ENCODE assay signal across 8 cellular contexts in the genomic region with DNA sequence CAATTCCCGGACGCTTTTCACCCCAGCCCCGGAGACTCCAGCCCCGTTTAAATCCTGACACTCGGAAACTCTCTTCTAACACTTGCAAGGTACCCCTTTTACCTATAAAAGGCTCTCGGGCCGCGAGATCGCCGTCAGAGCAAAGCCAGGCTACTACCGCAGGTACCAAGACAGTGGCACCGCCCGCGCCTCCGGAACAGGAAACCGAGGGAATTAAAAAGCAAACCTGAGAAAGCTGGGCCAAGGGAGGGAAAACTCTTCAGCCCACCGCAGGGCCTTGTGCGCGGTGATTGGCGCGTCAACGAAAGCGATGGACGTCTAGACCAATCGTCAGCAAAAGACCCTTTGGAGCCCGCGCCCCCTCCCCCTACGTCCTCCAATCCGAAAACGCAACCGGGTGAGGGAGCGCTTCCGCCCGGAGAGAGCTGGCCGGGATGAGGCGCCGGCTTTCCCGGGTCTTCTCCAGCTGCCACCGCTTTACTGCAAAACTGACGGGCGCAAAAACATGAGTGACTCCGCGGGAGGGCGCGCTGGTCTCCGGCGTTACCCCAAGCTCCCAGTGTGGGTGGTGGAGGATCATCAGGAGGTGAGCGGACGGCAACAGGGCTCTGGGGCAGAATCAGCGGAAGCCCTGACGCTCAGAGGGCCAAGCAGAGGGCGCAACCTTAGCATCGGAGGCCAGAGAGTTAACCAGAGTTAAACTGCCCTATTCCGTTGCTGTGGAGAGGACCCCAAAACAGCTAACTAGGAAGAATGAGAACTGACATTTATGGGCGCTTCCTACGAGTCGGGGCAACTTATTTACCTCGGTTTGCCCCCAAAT. TPM values are rescaled to one million over a fixed set of nuclear protein-coding genes. Genes with fewer than 3 reads are reported as not detected.
DNase-seq lines count a peak whose midpoint lies in the region; ATAC-seq, FAIRE-seq and TF ChIP-seq lines count a peak whose summit lies in the region.

Gene C5orf22, plus strand, starts transcription at position 414 of the 823 bp plus-strand sequence. Its CDS starts 92 bp downstream, at position 506.
Gene DROSHA, minus strand, starts transcription at position 206 of the 823 bp plus-strand sequence. CDS start 3,034 bp downstream, outside the sequence.

- H2AFZ ChIP-seq in keratinocyte (ENCODE audit: control insufficient read depth, low read length), result peak within 1 kb of the TSS; percentile 94

- dilution Hi-C loops in keratinocyte (cut with MboI; ENCODE audit: extremely low pct_ligation_motif_present, low sequenced_read_pairs), result no loop called here

- H3K36me3 ChIP-seq in keratinocyte (ENCODE audit: control insufficient read depth in 2 of 2, extremely low read depth in 1 of 2, insufficient read depth in 2 of 2, low read length in 2 of 2), result peaks cover 5 to 8% of the 10 kb centered on the region in 2 experiments

- peak; percentile 41 for FAIRE-seq in keratinocyte (lab: Jason Lieb, UNC)

- H4K20me1 ChIP-seq in keratinocyte (ENCODE audit: control insufficient read depth, extremely low read depth, insufficient read depth, low read length), result no peaks in the 10 kb centered on the region

- peak; percentile 97 for DNase-seq in AG20443 (ENCODE audit: low spot score)
- peak; percentile 95 for DNase-seq in NCI-H446 treated with DMSO at 0.1 percent for 48 hours (lab: John Stamatoyannopoulos, UW)
- DNase-seq in cerebellar nuclear complex (lab: John Stamatoyannopoulos, UW), result peak; percentile 72 to 83
- peak; percentile 53 for DNase-seq in keratinocyte (ENCODE audit: low read depth, low spot score)
- DNase-seq in stimulated activated CD4-positive, alpha-beta T cell treated with anti-CD3 and anti-CD28 coated beads, Interleukin-15, amount 100 ng/mL, for 1 hour (ENCODE audit: low read depth in 1 of 2, low spot score in 1 of 2), result peak; percentile 73 to 84

- peak within 1 kb of the TSS; percentile 84 for H3K9ac ChIP-seq in keratinocyte (ENCODE audit: control insufficient read depth, extremely low read depth, insufficient read depth, low read length)

- H3K4me1 ChIP-seq in keratinocyte (ENCODE audit: control insufficient read depth, extremely low read depth, insufficient read depth, low read length), result peaks cover 11% of the 10 kb centered on the region

- peak within 1 kb of the TSS; percentile 77 for H3K4me2 ChIP-seq in keratinocyte (ENCODE audit: control insufficient read depth, extremely low read depth, insufficient read depth, low read depth, low read length)

- H3K4me3 ChIP-seq in keratinocyte (ENCODE audit: control insufficient read depth in 2 of 3, extremely low read depth in 1 of 3, insufficient read depth in 2 of 3, low read depth in 1 of 3, low read length in 3 of 3), result peak within 1 kb of the TSS; percentile 69 to 97 (median 96)

- no peaks in the 10 kb centered on the region for H3K27me3 ChIP-seq in keratinocyte (ENCODE audit: control insufficient read depth, extremely low read depth, insufficient read depth, low read length)

- TF ChIP-seq CTCF in keratinocyte (optimal IDR thresholded peaks at IDR 0.05 in 1 of 3, IDR thresholded peaks at IDR 0.05 in 1 of 3, conservative IDR thresholded peaks at IDR 0.05 in 1 of 3; ENCODE audit: extremely low read depth in 1 of 3, insufficient read depth in 2 of 3, low read length in 3 of 3), result no peak

- H3K27ac ChIP-seq in keratinocyte (ENCODE audit: control insufficient read depth, insufficient read depth, low read length), result peak within 1 kb of the TSS; percentile 78

- H3K9me3 ChIP-seq in keratinocyte (ENCODE audit: control insufficient read depth, low read depth, low read length), result no peaks in the 10 kb centered on the region

- H3K79me2 ChIP-seq in keratinocyte (ENCODE audit: control insufficient read depth, insufficient read depth, low read length), result peaks cover 47% of the 10 kb centered on the region

- ATAC-seq in GM19035 (IDR thresholded peaks at IDR 0.05; ENCODE audit: unreplicated experiment) (peak; percentile 97), HG03354 (IDR thresholded peaks at IDR 0.05; ENCODE audit: poor library complexity, severe bottlenecking, unreplicated experiment) (peak; percentile 95)
- peak; percentile 97 to 99 for ATAC-seq in activated CD4-positive, CD25-positive, alpha-beta regulatory T cell treated with anti-CD3 and anti-CD28 coated beads, Interleukin-2, amount 50 U/mL, for 24 hours

- H3K9me1 ChIP-seq in keratinocyte (ENCODE audit: control insufficient read depth, extremely low read depth, insufficient read depth, low read length), result no peaks in the 10 kb centered on the region

RNA-seq across cellular contexts. Expression of gene C5orf22, which starts in this region (rescaled TPM):
- polyA plus RNA-seq in keratinocyte, result 17.1 to 27.6 TPM (median 21.0 TPM) in 3 replicates
- polyA plus RNA-seq in keratinocyte (2011; ENCODE audit: low read depth), result 29.4 TPM
- 12.9 and 25.1 TPM in 2 replicates for polyA plus RNA-seq in keratinocyte (2011; cell fraction: cytosol; rRNA removed)
- 13.2 and 18.1 TPM in 2 replicates for polyA plus RNA-seq in keratinocyte (2011; cell fraction: nucleus; rRNA removed)
- 14.2 and 14.4 TPM in 2 replicates for polyA plus RNA-seq in keratinocyte (2012; ENCODE audit: low replicate concordance)
- 7.3 to 16.7 TPM (median 16.0 TPM) in 3 replicates for polyA minus RNA-seq in keratinocyte
- polyA minus RNA-seq in keratinocyte (2011; cell fraction: cytosol; rRNA and poly(A)+ RNA removed), result 10.7 TPM
- 9.7 and 12.6 TPM in 2 replicates for polyA minus RNA-seq in keratinocyte (2011; cell fraction: nucleus; rRNA and poly(A)+ RNA removed)

RNA-seq across cellular contexts. Expression of gene DROSHA, which starts in this region (rescaled TPM):
- 22.2 to 39.9 TPM (median 35.2 TPM) in 3 replicates for polyA plus RNA-seq in keratinocyte
- polyA plus RNA-seq in keratinocyte (2011; ENCODE audit: low read depth), result 82.4 TPM
- polyA plus RNA-seq in keratinocyte (2011; cell fraction: cytosol; rRNA removed), result 34.2 and 47.7 TPM in 2 replicates
- 77.5 and 78.1 TPM in 2 replicates for polyA plus RNA-seq in keratinocyte (2011; cell fraction: nucleus; rRNA removed)
- 21.9 and 35.0 TPM in 2 replicates for polyA plus RNA-seq in keratinocyte (2012; ENCODE audit: low replicate concordance)
- polyA minus RNA-seq in keratinocyte, result 51.8 to 82.1 TPM (median 70.9 TPM) in 3 replicates
- 66.0 TPM for polyA minus RNA-seq in keratinocyte (2011; cell fraction: cytosol; rRNA and poly(A)+ RNA removed)
- polyA minus RNA-seq in keratinocyte (2011; cell fraction: nucleus; rRNA and poly(A)+ RNA removed), result 42.2 and 77.6 TPM in 2 replicates

Comparison
In these comparisons a context has a peak if more than half of its experiments do, and no peak if none do; other contexts are left out.
1. Peak in every context shown above with its lines: DNase-seq, ATAC-seq, H3K4me3 ChIP-seq and H3K27ac ChIP-seq.